Comparison of ENCODE assay signal across 9 cellular contexts in genomic region chr5:119862654-119863053, GRCh38.
"Had no signal": no experiment of that assay in that cellular context is flagged by ENCODE, and none has a peak within 500 bp of the region (broad histone marks: within the 10 kb centered on the region; RNA-seq: fewer than 3 reads in every experiment).

No MANE protein-coding gene starts in this region.

- H3K9me3 ChIP-seq: HAP-1 had no signal

- H2AFZ ChIP-seq: GM23248, GM23338 had no signal

- DNase-seq: GM23248, GOT3, H7, H9, HCEC 1CT, HFFc6 had no signal

- H3K4me3 ChIP-seq: GM23248, GM23338, HAP-1 had no signal

- H3K27ac ChIP-seq: GM23248 had no signal

- H3K4me2 ChIP-seq: GM23338 had no signal

- H3K36me3 ChIP-seq: HAP-1 had no signal

- ATAC-seq: GM23338, HCT116 had no signal

- H3K9ac ChIP-seq: GM23248 had no signal
